7 cellular contexts compared by ENCODE assay signal in the genomic region with DNA sequence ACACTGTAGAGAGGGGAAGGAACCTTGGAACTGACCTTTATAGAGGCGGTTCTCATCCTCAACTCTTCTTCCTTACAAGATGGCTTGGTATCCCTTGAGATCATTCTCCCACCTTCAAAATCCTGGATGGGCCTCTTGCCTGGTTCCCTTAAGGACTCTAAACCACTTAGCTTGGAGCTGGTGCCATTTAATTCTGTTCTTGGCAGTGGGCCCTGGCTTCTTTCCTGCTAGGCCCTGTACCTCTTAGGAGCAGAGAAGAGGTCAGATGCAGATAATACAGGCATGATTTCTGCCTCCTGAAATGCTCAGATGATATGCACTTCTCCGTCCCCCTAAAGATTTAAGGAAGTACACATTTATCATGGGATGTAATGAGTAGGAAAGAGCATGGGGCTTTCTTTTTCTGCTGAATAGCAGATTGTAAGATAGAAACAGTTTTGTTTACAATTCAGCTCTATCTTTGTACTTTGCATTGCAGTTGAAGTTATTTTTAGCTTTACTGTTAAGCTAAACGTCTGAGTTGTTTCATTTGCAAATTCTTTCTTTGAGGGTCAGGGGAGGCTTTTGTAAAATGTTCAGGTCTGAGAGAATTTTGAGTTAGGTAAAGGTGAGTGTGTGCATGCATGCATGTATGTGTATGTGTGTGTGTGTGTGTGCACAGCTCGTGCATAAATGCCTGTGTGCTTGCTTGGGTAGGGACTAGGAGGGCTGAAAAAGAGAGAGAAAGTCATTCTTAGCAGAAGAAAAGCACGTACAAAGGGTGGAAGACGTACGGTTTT.
DNase-seq lines count a peak whose midpoint lies in the region; ATAC-seq and TF ChIP-seq lines count a peak whose summit lies in the region.

No MANE protein-coding gene starts in this region.

- H3K9me2 ChIP-seq in GM23338 (ENCODE audit: insufficient read depth): no peaks in the 10 kb centered on the region

- H3K9me3 Mint-ChIP-seq in GM23338: no peaks in the 10 kb centered on the region

- TF ChIP-seq CTCF in GM23338 (conservative IDR thresholded peaks at IDR 0.05; ENCODE audit: low read depth in 2 of 2) (no peak), cardiac muscle cell (IDR thresholded peaks at IDR 0.05; ENCODE audit: low read depth, low read length) (no peak)

- peak overlapping the region; percentile 52 for H3K4me2 ChIP-seq in GM23338

- H3K27ac Mint-ChIP-seq in GM23338: no peak overlapping the region

- peaks cover 20% of the 10 kb centered on the region for H3K4me1 Mint-ChIP-seq in GM23338

- H3K27ac ChIP-seq in GM23338 (ENCODE audit: low read depth): no peak overlapping the region
- H3K27ac ChIP-seq in cardiac muscle cell: peak overlapping the region; percentile 90
- peak overlapping the region; percentile 50 for H3K27ac ChIP-seq in stomach smooth muscle (ENCODE audit: low read length)

- no peaks in the 10 kb centered on the region for H3F3A ChIP-seq in GM23338 (replicated peaks; ENCODE audit: low read depth)

- peak; percentile 27 for DNase-seq in GM23338 (ENCODE audit: low spot score)
- DNase-seq in NCI-H2227 (lab: John Stamatoyannopoulos, UW; ENCODE audit: unreplicated experiment): peak; percentile 68
- peak; percentile 37 to 64 for DNase-seq in cardiac muscle cell (ENCODE audit: low read depth in 1 of 2, low spot score in 1 of 2)
- DNase-seq in cerebellar nuclear complex (lab: John Stamatoyannopoulos, UW): no peak
- no peak for DNase-seq in HuH-7.5 (ENCODE audit: low spot score)

- H3K27me3 ChIP-seq in GM23338 (ENCODE audit: insufficient read depth) (no peaks in the 10 kb centered on the region), cardiac muscle cell (no peaks in the 10 kb centered on the region), stomach smooth muscle (ENCODE audit: control insufficient read depth in 1 of 2, insufficient read depth in 2 of 2, low read length in 2 of 2) (no peaks in the 10 kb centered on the region)

- H3K9me3 ChIP-seq in cardiac muscle cell (ENCODE audit: low read depth) (no peaks in the 10 kb centered on the region), stomach smooth muscle (ENCODE audit: control insufficient read depth in 2 of 2, low read length in 2 of 2) (no peaks in the 10 kb centered on the region)

- H3K9ac ChIP-seq in stomach smooth muscle (ENCODE audit: low read length in 2 of 2): no peak overlapping the region

- no peaks in the 10 kb centered on the region for H3K79me2 ChIP-seq in GM23338 (replicated peaks; ENCODE audit: insufficient read depth)

- H3K36me3 ChIP-seq in GM23338 (ENCODE audit: insufficient read depth) (no peaks in the 10 kb centered on the region), cardiac muscle cell (no peaks in the 10 kb centered on the region), stomach smooth muscle (ENCODE audit: control insufficient read depth in 2 of 2, insufficient read depth in 2 of 2, low read length in 2 of 2) (no peaks in the 10 kb centered on the region)

- H3K4me1 ChIP-seq in GM23338 (ENCODE audit: insufficient read depth): peaks cover 25% of the 10 kb centered on the region
- H3K4me1 ChIP-seq in cardiac muscle cell (ENCODE audit: low read depth): peaks cover 70% of the 10 kb centered on the region
- H3K4me1 ChIP-seq in stomach smooth muscle (ENCODE audit: control insufficient read depth, insufficient read depth, low read length): peaks cover 26% of the 10 kb centered on the region

- H3K4me3 ChIP-seq in GM23338: no peak overlapping the region; the same call in 1 of the 2 replicates
- no peak overlapping the region for H3K4me3 ChIP-seq in cardiac muscle cell
- H3K4me3 ChIP-seq in stomach smooth muscle (ENCODE audit: low read length in 2 of 2): peak overlapping the region; percentile 1 to 57

- peaks cover 2% of the 10 kb centered on the region for H3K27me3 Mint-ChIP-seq in GM23338 (ENCODE audit: insufficient read depth, low read depth, poor library complexity)

- no peak for ATAC-seq in GM23338
- ATAC-seq in HG02623 (IDR thresholded peaks at IDR 0.05; ENCODE audit: unreplicated experiment): no peak

- H4K20me1 ChIP-seq in GM23338 (replicated peaks; ENCODE audit: insufficient read depth): no peaks in the 10 kb centered on the region

- no peaks in the 10 kb centered on the region for H3K36me3 Mint-ChIP-seq in GM23338 (ENCODE audit: low read depth)

- H2AFZ ChIP-seq in GM23338: no peak overlapping the region

- H3K4me3 Mint-ChIP-seq in GM23338: peak overlapping the region; percentile 15; the same call in 1 of the 3 replicates

TF ChIP-seq in GM23338, 12 proteins besides CTCF, POLR2A, EP300 and RAD21 (continues in another document):
- TF ChIP-seq POLR2AphosphoS5 (IDR thresholded peaks at IDR 0.05; ENCODE audit: low read depth): no peak
- TF ChIP-seq, protein P1, sequence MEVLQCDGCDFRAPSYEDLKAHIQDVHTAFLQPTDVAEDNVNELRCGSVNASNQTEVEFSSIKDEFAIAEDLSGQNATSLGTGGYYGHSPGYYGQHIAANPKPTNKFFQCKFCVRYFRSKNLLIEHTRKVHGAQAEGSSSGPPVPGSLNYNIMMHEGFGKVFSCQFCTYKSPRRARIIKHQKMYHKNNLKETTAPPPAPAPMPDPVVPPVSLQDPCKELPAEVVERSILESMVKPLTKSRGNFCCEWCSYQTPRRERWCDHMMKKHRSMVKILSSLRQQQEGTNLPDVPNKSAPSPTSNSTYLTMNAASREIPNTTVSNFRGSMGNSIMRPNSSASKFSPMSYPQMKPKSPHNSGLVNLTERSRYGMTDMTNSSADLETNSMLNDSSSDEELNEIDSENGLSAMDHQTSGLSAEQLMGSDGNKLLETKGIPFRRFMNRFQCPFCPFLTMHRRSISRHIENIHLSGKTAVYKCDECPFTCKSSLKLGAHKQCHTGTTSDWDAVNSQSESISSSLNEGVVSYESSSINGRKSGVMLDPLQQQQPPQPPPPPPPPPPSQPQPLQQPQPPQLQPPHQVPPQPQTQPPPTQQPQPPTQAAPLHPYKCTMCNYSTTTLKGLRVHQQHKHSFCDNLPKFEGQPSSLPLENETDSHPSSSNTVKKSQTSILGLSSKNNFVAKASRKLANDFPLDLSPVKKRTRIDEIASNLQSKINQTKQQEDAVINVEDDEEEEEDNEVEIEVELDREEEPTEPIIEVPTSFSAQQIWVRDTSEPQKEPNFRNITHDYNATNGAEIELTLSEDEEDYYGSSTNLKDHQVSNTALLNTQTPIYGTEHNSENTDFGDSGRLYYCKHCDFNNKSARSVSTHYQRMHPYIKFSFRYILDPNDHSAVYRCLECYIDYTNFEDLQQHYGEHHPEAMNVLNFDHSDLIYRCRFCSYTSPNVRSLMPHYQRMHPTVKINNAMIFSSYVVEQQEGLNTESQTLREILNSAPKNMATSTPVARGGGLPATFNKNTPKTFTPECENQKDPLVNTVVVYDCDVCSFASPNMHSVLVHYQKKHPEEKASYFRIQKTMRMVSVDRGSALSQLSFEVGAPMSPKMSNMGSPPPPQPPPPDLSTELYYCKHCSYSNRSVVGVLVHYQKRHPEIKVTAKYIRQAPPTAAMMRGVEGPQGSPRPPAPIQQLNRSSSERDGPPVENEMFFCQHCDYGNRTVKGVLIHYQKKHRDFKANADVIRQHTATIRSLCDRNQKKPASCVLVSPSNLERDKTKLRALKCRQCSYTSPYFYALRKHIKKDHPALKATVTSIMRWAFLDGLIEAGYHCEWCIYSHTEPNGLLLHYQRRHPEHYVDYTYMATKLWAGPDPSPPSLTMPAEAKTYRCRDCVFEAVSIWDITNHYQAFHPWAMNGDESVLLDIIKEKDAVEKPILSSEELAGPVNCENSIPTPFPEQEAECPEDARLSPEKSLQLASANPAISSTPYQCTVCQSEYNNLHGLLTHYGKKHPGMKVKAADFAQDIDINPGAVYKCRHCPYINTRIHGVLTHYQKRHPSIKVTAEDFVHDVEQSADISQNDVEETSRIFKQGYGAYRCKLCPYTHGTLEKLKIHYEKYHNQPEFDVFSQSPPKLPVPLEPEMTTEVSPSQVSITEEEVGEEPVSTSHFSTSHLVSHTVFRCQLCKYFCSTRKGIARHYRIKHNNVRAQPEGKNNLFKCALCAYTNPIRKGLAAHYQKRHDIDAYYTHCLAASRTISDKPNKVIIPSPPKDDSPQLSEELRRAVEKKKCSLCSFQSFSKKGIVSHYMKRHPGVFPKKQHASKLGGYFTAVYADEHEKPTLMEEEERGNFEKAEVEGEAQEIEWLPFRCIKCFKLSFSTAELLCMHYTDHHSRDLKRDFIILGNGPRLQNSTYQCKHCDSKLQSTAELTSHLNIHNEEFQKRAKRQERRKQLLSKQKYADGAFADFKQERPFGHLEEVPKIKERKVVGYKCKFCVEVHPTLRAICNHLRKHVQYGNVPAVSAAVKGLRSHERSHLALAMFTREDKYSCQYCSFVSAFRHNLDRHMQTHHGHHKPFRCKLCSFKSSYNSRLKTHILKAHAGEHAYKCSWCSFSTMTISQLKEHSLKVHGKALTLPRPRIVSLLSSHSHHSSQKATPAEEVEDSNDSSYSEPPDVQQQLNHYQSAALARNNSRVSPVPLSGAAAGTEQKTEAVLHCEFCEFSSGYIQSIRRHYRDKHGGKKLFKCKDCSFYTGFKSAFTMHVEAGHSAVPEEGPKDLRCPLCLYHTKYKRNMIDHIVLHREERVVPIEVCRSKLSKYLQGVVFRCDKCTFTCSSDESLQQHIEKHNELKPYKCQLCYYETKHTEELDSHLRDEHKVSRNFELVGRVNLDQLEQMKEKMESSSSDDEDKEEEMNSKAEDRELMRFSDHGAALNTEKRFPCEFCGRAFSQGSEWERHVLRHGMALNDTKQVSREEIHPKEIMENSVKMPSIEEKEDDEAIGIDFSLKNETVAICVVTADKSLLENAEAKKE (CRISPR knock-in tag; IDR thresholded peaks at IDR 0.05): no peak
- TF ChIP-seq EZH2 (IDR thresholded peaks at IDR 0.05; ENCODE audit: low read depth, unreplicated experiment): no peak
- TF ChIP-seq, protein P2, sequence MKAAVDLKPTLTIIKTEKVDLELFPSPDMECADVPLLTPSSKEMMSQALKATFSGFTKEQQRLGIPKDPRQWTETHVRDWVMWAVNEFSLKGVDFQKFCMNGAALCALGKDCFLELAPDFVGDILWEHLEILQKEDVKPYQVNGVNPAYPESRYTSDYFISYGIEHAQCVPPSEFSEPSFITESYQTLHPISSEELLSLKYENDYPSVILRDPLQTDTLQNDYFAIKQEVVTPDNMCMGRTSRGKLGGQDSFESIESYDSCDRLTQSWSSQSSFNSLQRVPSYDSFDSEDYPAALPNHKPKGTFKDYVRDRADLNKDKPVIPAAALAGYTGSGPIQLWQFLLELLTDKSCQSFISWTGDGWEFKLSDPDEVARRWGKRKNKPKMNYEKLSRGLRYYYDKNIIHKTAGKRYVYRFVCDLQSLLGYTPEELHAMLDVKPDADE (IDR thresholded peaks at IDR 0.05): no peak
- no peak for TF ChIP-seq JUNB (IDR thresholded peaks at IDR 0.05; ENCODE audit: unreplicated experiment)
- TF ChIP-seq EZH2phosphoT487 (IDR thresholded peaks at IDR 0.05; ENCODE audit: unreplicated experiment): no peak
- no peak for TF ChIP-seq ZNF114 (CRISPR knock-in tag; IDR thresholded peaks at IDR 0.05)
- TF ChIP-seq STAT1 (IDR thresholded peaks at IDR 0.05; ENCODE audit: unreplicated experiment): no peak
- no peak for TF ChIP-seq ZNF331 (CRISPR knock-in tag; IDR thresholded peaks at IDR 0.05; ENCODE audit: low read depth)
- TF ChIP-seq NANOG (IDR thresholded peaks at IDR 0.05; ENCODE audit: borderline replicate concordance): no peak

Comparison
In these comparisons a context has a peak if more than half of its experiments do, and no peak if none do; other contexts are left out.
1. DNase-seq: peak in GM23338 (single experiment), NCI-H2227 (single experiment) and cardiac muscle cell (2 of 2); none in cerebellar nuclear complex (0 of 2) and HuH-7.5 (single experiment).
2. H3K4me3 ChIP-seq: peak in stomach smooth muscle (2 of 2); none in GM23338 (single experiment) and cardiac muscle cell (single experiment).